In the genomic region with DNA sequence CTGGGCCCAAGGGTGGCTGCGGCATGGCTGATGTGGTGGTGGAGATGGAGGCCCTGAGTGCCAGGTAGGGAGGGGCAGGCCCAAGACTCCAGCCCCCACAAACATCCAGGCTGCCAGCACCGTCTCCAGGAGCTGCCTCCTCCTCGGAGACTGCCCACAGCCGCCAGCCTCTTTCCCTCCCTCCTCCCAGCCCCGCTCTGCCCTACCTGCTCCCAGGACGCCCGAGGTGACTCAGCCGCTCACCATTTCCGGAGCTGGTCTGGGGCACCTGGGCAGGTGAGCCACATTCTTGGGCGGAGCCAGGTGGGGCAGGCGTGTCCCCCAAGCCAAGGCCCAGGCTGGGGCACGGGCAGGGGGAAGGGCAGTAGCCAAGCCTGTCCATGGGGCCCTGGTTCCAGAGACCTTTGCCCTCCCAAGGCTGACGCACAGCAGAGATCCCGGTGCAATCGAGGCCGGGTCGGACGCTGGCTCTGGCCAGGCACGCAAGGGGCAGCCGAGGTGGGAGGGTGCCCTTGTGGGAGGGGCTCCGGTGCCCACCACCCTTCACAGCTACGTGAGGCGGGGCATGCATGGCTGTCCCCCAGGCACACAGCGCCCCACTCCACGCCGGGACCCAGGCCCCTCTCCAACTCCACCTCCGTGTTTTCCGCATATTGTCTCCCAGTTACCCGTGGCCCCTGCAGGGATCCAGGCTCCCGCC, we compare ENCODE assay signal across 11 cellular contexts. TPM values are rescaled to one million over a fixed set of nuclear protein-coding genes. Genes with fewer than 3 reads are reported as not detected.
DNase-seq lines count a peak whose midpoint lies in the region; ATAC-seq, FAIRE-seq and TF ChIP-seq lines count a peak whose summit lies in the region.
"Had no signal": no experiment of that assay in that cellular context is flagged by ENCODE, and none has a peak within 500 bp of the region (broad histone marks: within the 10 kb centered on the region; RNA-seq: fewer than 3 reads in every experiment).

No MANE protein-coding gene starts in this region.

- ATAC-seq in A549 (peak; percentile 35 to 55), esophagus mucosa (peak; percentile 98)
- ATAC-seq: T-cell had no signal

- TF ChIP-seq EP300 in A549 (IDR thresholded peaks at IDR 0.05): no peak

- no peaks in the 10 kb centered on the region for H3K27me3 ChIP-seq in muscle layer of duodenum (ENCODE audit: low read depth, low read length)

- TF ChIP-seq CTCF in A549 (IDR thresholded peaks at IDR 0.05) (no peak), GM13977 (IDR thresholded peaks at IDR 0.05; ENCODE audit: extremely low read depth, insufficient read depth, missing control alignments) (no peak)

- H3K4me3 ChIP-seq in A549 (no peak overlapping the region), muscle layer of duodenum (ENCODE audit: low read depth in 1 of 2, low read length in 2 of 2) (no peak overlapping the region)

- H3K36me3 Mint-ChIP-seq in activated naive CD4-positive, alpha-beta T cell treated with anti-CD3 and anti-CD28 coated beads, Interleukin-2, amount 10 ng/mL, durations not matched to agents 7 days and 5 days: peaks cover 3% of the 10 kb centered on the region
- H3K36me3 Mint-ChIP-seq: T-cell had no signal

- no peak for TF ChIP-seq RAD21 in A549 (conservative IDR thresholded peaks at IDR 0.05 in 1 of 2, IDR thresholded peaks at IDR 0.05 in 1 of 2)

- no peak for TF ChIP-seq POLR2A in A549 (IDR thresholded peaks at IDR 0.05; ENCODE audit: low read length)

- FAIRE-seq in A549 (lab: Jason Lieb, UNC): no peak

- DNase-seq in A549 (ENCODE audit: low read depth in 1 of 2, low spot score in 1 of 2): no peak
- peak; percentile 97 for DNase-seq in LoVo (ENCODE audit: low spot score)
- no peak for DNase-seq in NCI-H1092 treated with DMSO at 0.1 percent for 48 hours (lab: John Stamatoyannopoulos, UW)
- no peak for DNase-seq in DMS 273 (lab: John Stamatoyannopoulos, UW; ENCODE audit: unreplicated experiment)
- DNase-seq in GM13977 (ENCODE audit: low spot score): no peak
- DNase-seq in activated naive CD4-positive, alpha-beta T cell treated with anti-CD3 and anti-CD28 coated beads, Interleukin-2, amount 10 ng/mL, durations not matched to agents 7 days and 5 days: no peak
- DNase-seq: T-cell had no signal

- no peaks in the 10 kb centered on the region for H3K4me1 ChIP-seq in A549
- H3K4me1 ChIP-seq in muscle layer of duodenum (ENCODE audit: control insufficient read depth in 1 of 2, insufficient read depth in 2 of 2, low read length in 2 of 2): no peaks in the 10 kb centered on the region

- H3K9me3 ChIP-seq in A549 (no peaks in the 10 kb centered on the region), muscle layer of duodenum (ENCODE audit: control insufficient read depth in 1 of 2, low read length in 2 of 2) (peaks cover 0 to 4% of the 10 kb centered on the region in 2 donors)

- no peak overlapping the region for H3K27ac Mint-ChIP-seq in activated naive CD4-positive, alpha-beta T cell treated with anti-CD3 and anti-CD28 coated beads, Interleukin-2, amount 10 ng/mL, durations not matched to agents 7 days and 5 days

- CTCF ChIA-PET in A549 (lab: Yijun Ruan, JAX): interaction anchor here (1.2 kb wide), 1 partner anchor 38 kb away, joined by 3 read pairs; no protein-coding TSS in a partner anchor
- CTCF ChIA-PET in activated naive CD4-positive, alpha-beta T cell treated with anti-CD3 and anti-CD28 coated beads, Interleukin-2, amount 10 ng/mL, durations not matched to agents 7 days and 5 days (lab: Charles Lee): no interaction called here

- H3K36me3 ChIP-seq in muscle layer of duodenum (ENCODE audit: control insufficient read depth in 1 of 2, insufficient read depth in 2 of 2, low read length in 2 of 2): no peaks in the 10 kb centered on the region

- no peak overlapping the region for H3K4me3 Mint-ChIP-seq in activated naive CD4-positive, alpha-beta T cell treated with anti-CD3 and anti-CD28 coated beads, Interleukin-2, amount 10 ng/mL, durations not matched to agents 7 days and 5 days
- H3K4me3 Mint-ChIP-seq: T-cell had no signal

- H3K27ac ChIP-seq in A549: no peak overlapping the region
- peak overlapping the region; percentile 56 for H3K27ac ChIP-seq in muscle layer of duodenum (ENCODE audit: low read length)

- WGBS in A549 (ENCODE audit: missing lambda C conversion rate): 83% methylated on average over 25 of the region's 30 CpGs

- POLR2A ChIA-PET in A549 (lab: Yijun Ruan, JAX): no interaction called here

- H3K9me3 Mint-ChIP-seq in activated naive CD4-positive, alpha-beta T cell treated with anti-CD3 and anti-CD28 coated beads, Interleukin-2, amount 10 ng/mL, durations not matched to agents 7 days and 5 days: peaks cover 3% of the 10 kb centered on the region

- peaks cover 20% of the 10 kb centered on the region for H3K27me3 Mint-ChIP-seq in activated naive CD4-positive, alpha-beta T cell treated with anti-CD3 and anti-CD28 coated beads, Interleukin-2, amount 10 ng/mL, durations not matched to agents 7 days and 5 days
- H3K27me3 Mint-ChIP-seq: T-cell had no signal

- no peak overlapping the region for H3K4me2 ChIP-seq in A549

- in situ Hi-C loops in GM13977 (cut with MboI; ENCODE audit: low pct_unique_long_range_greater_than_20kb, low sequenced_read_pairs, unreplicated experiment): no loop called here

- no peaks in the 10 kb centered on the region for H3K4me1 Mint-ChIP-seq in activated naive CD4-positive, alpha-beta T cell treated with anti-CD3 and anti-CD28 coated beads, Interleukin-2, amount 10 ng/mL, durations not matched to agents 7 days and 5 days

TF ChIP-seq in A549, 52 proteins besides CTCF, POLR2A, EP300 and RAD21:
- no peak for TF ChIP-seq JUNB (IDR thresholded peaks at IDR 0.05)
- no peak for TF ChIP-seq CHD2 (IDR thresholded peaks at IDR 0.05; ENCODE audit: low read length, partially characterized antibody)
- no peak for TF ChIP-seq CBX8 (IDR thresholded peaks at IDR 0.05)
- TF ChIP-seq EHF (CRISPR knock-in tag; IDR thresholded peaks at IDR 0.05): no peak
- TF ChIP-seq SREBF2 (IDR thresholded peaks at IDR 0.05): no peak

RNA-seq across cellular contexts. Expression of a gene that starts 8.8 kb away (rescaled TPM):
- polyA plus RNA-seq in A549 (2011; rRNA removed) (1.7 and 2.2 TPM in 2 replicates), A549 (2017; fragmentation: RNase III; extraction: RNeasy Plus Mini Kit Qiagen cat#74134 plus additional on column Dnase treatment) (1.1 to 2.5 TPM (median 1.9 TPM) in 3 replicates)
- polyA plus RNA-seq in A549 (2012; cell fraction: cytosol; rRNA removed): 3.5 and 5.0 TPM in 2 replicates
- polyA plus RNA-seq in A549 (2012; cell fraction: nucleus; rRNA removed): 7.4 and 7.9 TPM in 2 replicates
- polyA minus RNA-seq in A549 (2011; rRNA and poly(A)+ RNA removed): 2.1 and 2.2 TPM in 2 replicates
- total RNA-seq in esophagus mucosa: 5.7 TPM

RNA-seq across cellular contexts. Expression of a gene that starts 29.6 kb away (rescaled TPM):
- polyA plus RNA-seq in A549 (2011; rRNA removed): 5.4 and 7.6 TPM in 2 replicates
- 3.9 and 4.5 TPM in 2 replicates for polyA plus RNA-seq in A549 (2012; cell fraction: cytosol; rRNA removed)
- 4.3 and 5.9 TPM in 2 replicates for polyA plus RNA-seq in A549 (2012; cell fraction: nucleus; rRNA removed)
- polyA plus RNA-seq in A549 (2017; fragmentation: RNase III; extraction: RNeasy Plus Mini Kit Qiagen cat#74134 plus additional on column Dnase treatment): 6.2 to 7.1 TPM (median 7.0 TPM) in 3 replicates
- 4.5 and 5.2 TPM in 2 replicates for polyA minus RNA-seq in A549 (2011; rRNA and poly(A)+ RNA removed)
- total RNA-seq in esophagus mucosa: 5.5 TPM

RNA-seq across cellular contexts. Expression of a gene that starts 37.3 kb away (rescaled TPM):
- polyA plus RNA-seq in A549 (2011; rRNA removed): not detected in 2 replicates
- polyA plus RNA-seq in A549 (2012; cell fraction: cytosol; rRNA removed): 0.01 TPM in 1 of 2 replicates, not detected in the other
- polyA plus RNA-seq in A549 (2012; cell fraction: nucleus; rRNA removed): 0.12 and 0.22 TPM in 2 replicates
- polyA plus RNA-seq in A549 (2017; fragmentation: RNase III; extraction: RNeasy Plus Mini Kit Qiagen cat#74134 plus additional on column Dnase treatment): not detected in 3 replicates
- polyA minus RNA-seq in A549 (2011; rRNA and poly(A)+ RNA removed): not detected in 2 replicates
- 0.36 TPM for total RNA-seq in esophagus mucosa
- total RNA-seq: fibroblast of lung, subcutaneous adipose tissue had no signal
- polyA plus RNA-seq: fibroblast of lung had no signal
